8 cellular contexts compared by ENCODE assay signal in the genomic region with DNA sequence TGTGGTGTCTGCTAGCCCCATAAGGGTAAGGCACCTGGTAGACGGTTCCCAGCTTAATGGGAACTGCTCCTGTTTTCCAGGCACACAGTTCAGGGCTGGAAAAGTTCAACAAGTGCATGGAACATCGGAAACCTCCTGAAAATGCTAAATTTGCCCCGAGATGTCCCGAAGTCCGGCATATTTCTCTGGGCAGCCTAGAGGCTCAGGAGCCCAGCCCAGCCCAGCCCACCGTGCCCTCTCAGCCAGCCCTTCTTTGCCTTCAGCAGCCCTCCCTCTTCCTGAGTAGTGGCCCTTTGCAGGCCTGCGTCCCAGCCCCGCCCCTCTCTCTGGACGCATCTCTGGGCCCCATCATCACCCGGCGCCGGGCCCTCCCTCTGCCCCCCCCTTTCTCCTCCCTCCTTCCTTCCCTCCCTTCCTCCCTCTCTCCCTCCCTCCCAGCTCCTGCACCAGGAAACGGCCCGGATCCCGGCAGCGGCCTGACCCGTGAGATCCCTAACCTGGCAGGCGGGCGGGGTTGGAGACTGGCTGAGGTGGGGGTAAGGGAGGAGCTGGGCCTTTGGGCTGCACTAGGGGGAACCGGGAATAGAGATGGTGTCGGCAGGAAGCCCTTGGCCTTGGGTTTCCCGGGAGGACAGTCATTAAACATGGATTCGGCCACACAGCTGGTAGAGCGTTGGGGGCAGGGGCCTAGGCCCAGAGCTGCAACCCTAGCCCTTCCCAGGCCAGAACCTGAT. TPM values are rescaled to one million over a fixed set of nuclear protein-coding genes. Genes with fewer than 3 reads are reported as not detected.
DNase-seq lines count a peak whose midpoint lies in the region; ATAC-seq and TF ChIP-seq lines count a peak whose summit lies in the region.

A gene with protein sequence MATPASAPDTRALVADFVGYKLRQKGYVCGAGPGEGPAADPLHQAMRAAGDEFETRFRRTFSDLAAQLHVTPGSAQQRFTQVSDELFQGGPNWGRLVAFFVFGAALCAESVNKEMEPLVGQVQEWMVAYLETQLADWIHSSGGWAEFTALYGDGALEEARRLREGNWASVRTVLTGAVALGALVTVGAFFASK (plus strand): TSS at position 422 of the 734 bp plus-strand sequence. CDS start 935 bp downstream, outside the sequence.

- peak within 1 kb of the TSS; percentile 82 for H3K4me2 ChIP-seq in osteoblast (ENCODE audit: insufficient read depth, low read length)

- peak within 1 kb of the TSS; percentile 81 for H3K4me3 ChIP-seq in osteoblast (ENCODE audit: insufficient read depth, low read length)

- H3K36me3 ChIP-seq in osteoblast (ENCODE audit: insufficient read depth, low read length), result peaks cover 31% of the 10 kb centered on the region

- no peaks in the 10 kb centered on the region for H3K27me3 ChIP-seq in osteoblast (ENCODE audit: insufficient read depth, low read length)

- 2 to 3% (median 2%) methylated on average over 19 to 24 of the region's 24 CpGs for WGBS in adipose tissue, 3 donors

- peaks cover 38% of the 10 kb centered on the region for H4K20me1 ChIP-seq in osteoblast (ENCODE audit: insufficient read depth, low read length)

- H2AFZ ChIP-seq in osteoblast (ENCODE audit: low read length), result peak within 1 kb of the TSS; percentile 95

- TF ChIP-seq CTCF in osteoblast (IDR thresholded peaks at IDR 0.05; ENCODE audit: extremely low read depth, low read depth, low read length), result no peak

- peak; percentile 70 for ATAC-seq in Right ventricle myocardium superior (ENCODE audit: poor library complexity)
- ATAC-seq in HG03045 (IDR thresholded peaks at IDR 0.05; ENCODE audit: unreplicated experiment), result no peak

- DNase-seq in DMS53 (lab: John Stamatoyannopoulos, UW) (peak; percentile 94), HEK293T (ENCODE audit: extremely low spot score) (peak; percentile 74), NCI-H446 (lab: John Stamatoyannopoulos, UW) (peak; percentile 77 to 80), Right ventricle myocardium superior (peak; percentile 96), osteoblast (ENCODE audit: insufficient read length, low spot score, missing footprints) (peak; percentile 95), cortex of kidney (lab: John Stamatoyannopoulos, UW) (no peak)

- intact Hi-C loops in Right ventricle myocardium superior (cut with DNase I), result no loop called here

- H3K79me2 ChIP-seq in osteoblast (ENCODE audit: insufficient read depth, low read length), result peaks cover 49% of the 10 kb centered on the region

- H3K4me1 ChIP-seq in osteoblast (ENCODE audit: insufficient read depth, low read length), result peaks cover 47% of the 10 kb centered on the region

- POLR2A ChIA-PET in HEK293T (lab: Yijun Ruan, JAX), result interaction anchor here (0.6 to 9.6 kb wide), 9 partner anchors 14 to 854 kb away, joined by 3 to 256 read pairs (median 5); a partner anchor contains a TSS

- H3K9me3 ChIP-seq in osteoblast (ENCODE audit: low read depth, low read length), result no peaks in the 10 kb centered on the region

- H3K27ac ChIP-seq in adipose tissue (ENCODE audit: low read depth, low read length) (peak within 1 kb of the TSS; percentile 7), osteoblast (ENCODE audit: low read depth, low read length) (peak within 1 kb of the TSS; percentile 89)

- CTCF ChIA-PET in HEK293T (lab: Yijun Ruan, JAX), result interaction anchor here (2.2 kb wide), 1 partner anchor 15 kb away, joined by 8 read pairs; a partner anchor contains a TSS

TF ChIP-seq in HEK293T, 16 proteins besides CTCF, POLR2A, EP300 and RAD21:
- TF ChIP-seq SUZ12 (IDR thresholded peaks at IDR 0.05) (no peak), L3MBTL2 (conservative IDR thresholded peaks at IDR 0.05) (no peak), NFRKB (IDR thresholded peaks at IDR 0.05) (no peak), FOXA1 (IDR thresholded peaks at IDR 0.05) (no peak), LEF1 (IDR thresholded peaks at IDR 0.05; ENCODE audit: borderline replicate concordance) (no peak), ARNT (IDR thresholded peaks at IDR 0.05) (no peak), BHLHE40 (IDR thresholded peaks at IDR 0.05; ENCODE audit: borderline replicate concordance) (no peak), ELF4 (IDR thresholded peaks at IDR 0.05) (no peak), SP1 (IDR thresholded peaks at IDR 0.05) (no peak), ZNF384 (IDR thresholded peaks at IDR 0.05) (no peak), CTBP1 (IDR thresholded peaks at IDR 0.05; ENCODE audit: borderline replicate concordance) (no peak), FOXK2 (IDR thresholded peaks at IDR 0.05) (no peak), TARDBP (IDR thresholded peaks at IDR 0.05) (no peak)
- TF ChIP-seq, protein P1, sequence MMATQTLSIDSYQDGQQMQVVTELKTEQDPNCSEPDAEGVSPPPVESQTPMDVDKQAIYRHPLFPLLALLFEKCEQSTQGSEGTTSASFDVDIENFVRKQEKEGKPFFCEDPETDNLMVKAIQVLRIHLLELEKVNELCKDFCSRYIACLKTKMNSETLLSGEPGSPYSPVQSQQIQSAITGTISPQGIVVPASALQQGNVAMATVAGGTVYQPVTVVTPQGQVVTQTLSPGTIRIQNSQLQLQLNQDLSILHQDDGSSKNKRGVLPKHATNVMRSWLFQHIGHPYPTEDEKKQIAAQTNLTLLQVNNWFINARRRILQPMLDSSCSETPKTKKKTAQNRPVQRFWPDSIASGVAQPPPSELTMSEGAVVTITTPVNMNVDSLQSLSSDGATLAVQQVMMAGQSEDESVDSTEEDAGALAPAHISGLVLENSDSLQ (IDR thresholded peaks at IDR 0.05), result no peak

RNA-seq across cellular contexts. Expression of the gene that starts here (rescaled TPM):
- polyA plus RNA-seq in adipose tissue, result 100 to 1,000 TPM in 1 of 3 donors, 10 to 100 TPM in 2; 37.9 to 122 (median 58.9) TPM
- total RNA-seq in Right ventricle myocardium superior, result 37.3 TPM
- 19.5 and 21.2 TPM in 2 replicates for total RNA-seq in osteoblast
